Comparison of ENCODE assay signal across 11 cellular contexts in the genomic region with DNA sequence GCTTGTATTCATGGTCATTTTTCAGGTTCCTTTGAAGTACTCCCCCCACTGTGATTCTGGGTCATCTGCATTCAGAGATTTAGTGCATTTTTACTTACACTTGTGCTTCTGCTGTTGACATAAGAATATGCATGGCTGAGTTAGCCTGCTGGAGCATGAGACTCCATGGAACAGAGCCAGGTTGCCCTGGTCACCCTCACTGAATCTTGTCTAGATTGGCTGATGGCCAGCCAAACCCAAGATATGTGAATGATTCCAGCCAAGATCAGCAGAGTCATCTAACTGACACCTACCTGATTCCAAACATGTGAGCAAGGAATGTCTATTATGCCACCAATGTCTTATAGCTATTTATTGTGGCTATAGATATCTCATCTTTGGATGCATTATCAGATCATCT. TPM values are rescaled to one million over a fixed set of nuclear protein-coding genes. Genes with fewer than 3 reads are reported as not detected.
A peak's percentile ranks its signal among the peaks of the same experiment; 100 is the strongest.
DNase-seq lines count a peak whose midpoint lies in the region; ATAC-seq, FAIRE-seq and TF ChIP-seq lines count a peak whose summit lies in the region.
"Had no signal": no experiment of that assay in that cellular context is flagged by ENCODE, and none has a peak within 500 bp of the region (broad histone marks: within the 10 kb centered on the region; RNA-seq: fewer than 3 reads in every experiment).

No MANE protein-coding gene starts in this region.

- intact Hi-C loops in ascending aorta (cut with DNase I) = no loop called here
- intact Hi-C loops in kidney (cut with DNase I) = no loop called here

- no peak overlapping the region for H3K4me3 ChIP-seq in ascending aorta
- H3K4me3 ChIP-seq in kidney (ENCODE audit: low read length in 2 of 2) = no peak overlapping the region

- H3K9ac ChIP-seq in kidney (ENCODE audit: low read length in 2 of 2) = no peak overlapping the region

- H3K36me3 ChIP-seq in ascending aorta = no peaks in the 10 kb centered on the region
- no peaks in the 10 kb centered on the region for H3K36me3 ChIP-seq in kidney (ENCODE audit: control insufficient read depth in 1 of 2, insufficient read depth in 2 of 2, low read length in 2 of 2)

- H3K27me3 Mint-ChIP-seq in activated T-cell treated with anti-CD3 and anti-CD28 coated beads, Interleukin-2, amount 50 U/mL, for 24 hours = no peaks in the 10 kb centered on the region
- H3K27me3 Mint-ChIP-seq: CD4-positive, CD25-positive, alpha-beta regulatory T cell; memory B cell had no signal

- ATAC-seq in HG03342 (IDR thresholded peaks at IDR 0.05; ENCODE audit: unreplicated experiment) = no peak
- no peak for ATAC-seq in GM19035 (IDR thresholded peaks at IDR 0.05; ENCODE audit: unreplicated experiment)
- ATAC-seq in GM18858 (IDR thresholded peaks at IDR 0.05; ENCODE audit: unreplicated experiment) = no peak

- FAIRE-seq in kidney (lab: Jason Lieb, UNC) = no peak

- no peak overlapping the region for H3K4me3 Mint-ChIP-seq in activated T-cell treated with anti-CD3 and anti-CD28 coated beads, Interleukin-2, amount 50 U/mL, for 24 hours
- H3K4me3 Mint-ChIP-seq: CD4-positive, CD25-positive, alpha-beta regulatory T cell; memory B cell had no signal

- peaks cover 4 to 19% of the 10 kb centered on the region in 2 donors for H3K4me1 ChIP-seq in ascending aorta
- peaks cover 7 to 17% of the 10 kb centered on the region in 2 donors for H3K4me1 ChIP-seq in kidney (ENCODE audit: control insufficient read depth in 1 of 2, insufficient read depth in 1 of 2, low read depth in 1 of 2, low read length in 2 of 2)

- H3K27ac Mint-ChIP-seq in activated T-cell treated with anti-CD3 and anti-CD28 coated beads, Interleukin-2, amount 50 U/mL, for 24 hours = no peak overlapping the region
- H3K27ac Mint-ChIP-seq: CD4-positive, CD25-positive, alpha-beta regulatory T cell; memory B cell had no signal

- no peaks in the 10 kb centered on the region for H3K4me1 Mint-ChIP-seq in activated T-cell treated with anti-CD3 and anti-CD28 coated beads, Interleukin-2, amount 50 U/mL, for 24 hours (ENCODE audit: low read depth)
- H3K4me1 Mint-ChIP-seq: memory B cell had no signal

- no peaks in the 10 kb centered on the region for H3K9me3 Mint-ChIP-seq in activated T-cell treated with anti-CD3 and anti-CD28 coated beads, Interleukin-2, amount 50 U/mL, for 24 hours

- DNase-seq in AG09319 (ENCODE audit: extremely low read depth, low read depth) = peak; percentile 20
- peak; percentile 73 for DNase-seq in NCI-H1092 (lab: John Stamatoyannopoulos, UW)
- peak in 1 of 2 donors; percentile 66 for DNase-seq in ascending aorta (ENCODE audit: low spot score in 2 of 2)
- peak; percentile 68 for DNase-seq in kidney
- DNase-seq in activated T-cell treated with anti-CD3 and anti-CD28 coated beads, Interleukin-2, amount 50 U/mL, for 24 hours = no peak
- DNase-seq: CD4-positive, CD25-positive, alpha-beta regulatory T cell; central memory CD4-positive, alpha-beta T cell had no signal

- peaks cover 30% of the 10 kb centered on the region for H3K36me3 Mint-ChIP-seq in activated T-cell treated with anti-CD3 and anti-CD28 coated beads, Interleukin-2, amount 50 U/mL, for 24 hours (ENCODE audit: low read depth)

- H3K27ac ChIP-seq in ascending aorta (peak overlapping the region; percentile 65 to 74), kidney (ENCODE audit: low read depth in 2 of 2, low read length in 2 of 2) (peak overlapping the region in 1 of 2 donors; percentile 32)

- TF ChIP-seq CTCF in AG09319 (IDR thresholded peaks at IDR 0.05; ENCODE audit: low read depth, low read length) = no peak
- no peak for TF ChIP-seq CTCF in ascending aorta (IDR thresholded peaks at IDR 0.05)
- TF ChIP-seq CTCF in kidney (IDR thresholded peaks at IDR 0.05; ENCODE audit: borderline replicate concordance, extremely low read depth, insufficient read depth) = no peak

- no peaks in the 10 kb centered on the region for H3K9me3 ChIP-seq in ascending aorta
- H3K9me3 ChIP-seq in kidney (ENCODE audit: control insufficient read depth in 1 of 2, low read length in 2 of 2) = no peaks in the 10 kb centered on the region

- no peaks in the 10 kb centered on the region for H3K27me3 ChIP-seq in ascending aorta

RNA-seq across cellular contexts. Expression of a gene that starts 25.1 kb away (rescaled TPM):
- 18.4 TPM for total RNA-seq in ascending aorta
- total RNA-seq in kidney = 29.0 TPM
- 15.7 TPM for polyA plus RNA-seq in kidney (ENCODE audit: insufficient read depth, low read depth, low replicate concordance)

RNA-seq across cellular contexts. Expression of a gene that starts 25.3 kb away (rescaled TPM):
- total RNA-seq in ascending aorta (not detected), kidney (11.7 TPM)
- polyA plus RNA-seq in kidney (ENCODE audit: insufficient read depth, low read depth, low replicate concordance) = 12.2 TPM

Comparison
In these comparisons a context has a peak if more than half of its experiments do, and no peak if none do; other contexts are left out.
1. RNA of a gene that starts 25.3 kb away (total RNA-seq): 11.7 TPM in kidney (single experiment); not detected in ascending aorta (single experiment); every median in the first group is over 10 times any median in the second.